ENCODE assay signal across 22 cellular contexts in the genomic region with DNA sequence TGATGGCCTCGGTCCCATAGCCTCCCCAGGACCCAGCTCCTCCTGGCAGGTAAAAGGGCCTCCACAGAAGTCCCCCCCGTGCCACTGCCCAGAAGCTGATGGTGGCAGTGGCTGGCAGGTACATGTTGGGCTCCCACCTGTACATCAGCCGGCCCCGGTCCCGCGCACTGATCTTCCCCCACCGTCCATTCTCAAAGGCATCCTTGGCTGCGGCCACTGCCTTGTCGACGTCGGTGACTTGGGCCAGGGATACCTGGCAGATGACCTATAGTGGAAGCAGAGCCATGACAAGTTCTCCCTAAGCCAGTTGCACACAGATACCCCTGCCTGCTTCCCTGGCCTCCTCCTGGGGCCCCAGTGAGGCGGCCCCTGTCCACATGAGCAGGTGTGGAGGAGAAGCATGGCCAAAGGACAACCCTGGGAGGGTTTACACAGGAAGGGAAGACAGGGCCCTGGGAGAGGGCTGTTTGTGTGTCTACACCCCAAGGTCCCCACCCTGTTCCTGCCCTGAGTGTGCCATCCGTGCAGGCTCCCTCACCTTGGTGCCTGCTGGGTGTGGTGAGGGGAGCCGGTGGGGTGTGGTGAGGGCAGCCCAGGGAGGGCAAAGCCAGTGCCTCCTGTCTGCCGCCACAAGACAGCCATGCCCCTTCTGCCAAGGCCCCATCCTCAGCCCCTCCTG. TPM values are rescaled to one million over a fixed set of nuclear protein-coding genes. Genes with fewer than 3 reads are reported as not detected.
A peak's percentile ranks its signal among the peaks of the same experiment; 100 is the strongest.
DNase-seq lines count a peak whose midpoint lies in the region; ATAC-seq and TF ChIP-seq lines count a peak whose summit lies in the region.
"Had no signal": no experiment of that assay in that cellular context is flagged by ENCODE, and none has a peak within 500 bp of the region (broad histone marks: within the 10 kb centered on the region; RNA-seq: fewer than 3 reads in every experiment).

No MANE protein-coding gene starts in this region.

- no peaks in the 10 kb centered on the region for H3K4me1 ChIP-seq in left lung
- H3K4me1 ChIP-seq in suprapubic skin: peaks cover 3% of the 10 kb centered on the region
- H3K4me1 ChIP-seq in MM.1S (ENCODE audit: low read length): no peaks in the 10 kb centered on the region
- H3K4me1 ChIP-seq: BLaER1 treated with 17β-estradiol and CSF1 and Interleukin-3, amounts not matched to agents 10 nM and 100 nM had no signal

- TF ChIP-seq CTCF in left lung (IDR thresholded peaks at IDR 0.05) (no peak), suprapubic skin (IDR thresholded peaks at IDR 0.05) (no peak), MM.1S (IDR thresholded peaks at IDR 0.05; ENCODE audit: low read length) (no peak)

- peaks cover 21% of the 10 kb centered on the region for H3K27me3 Mint-ChIP-seq in activated CD4-positive, alpha-beta T cell treated with anti-CD3 and anti-CD28 coated beads, Interleukin-2, amount 10 ng/mL, durations not matched to agents 7 days and 5 days

- no peaks in the 10 kb centered on the region for H3K4me1 Mint-ChIP-seq in activated CD4-positive, alpha-beta T cell treated with anti-CD3 and anti-CD28 coated beads, Interleukin-2, amount 10 ng/mL, durations not matched to agents 7 days and 5 days

- no peak for TF ChIP-seq EP300 in suprapubic skin (IDR thresholded peaks at IDR 0.05)

- H3K4me3 ChIP-seq in left lung: no peak overlapping the region
- H3K4me3 ChIP-seq in suprapubic skin: no peak overlapping the region
- H3K4me3 ChIP-seq in MM.1S (ENCODE audit: low read length): no peak overlapping the region
- H3K4me3 ChIP-seq: BLaER1 treated with 17β-estradiol and CSF1 and Interleukin-3, amounts not matched to agents 10 nM and 100 nM; MG63; thoracic aorta had no signal

- CTCF ChIA-PET in activated CD4-positive, alpha-beta T cell treated with anti-CD3 and anti-CD28 coated beads, Interleukin-2, amount 10 ng/mL, durations not matched to agents 7 days and 5 days (lab: Charles Lee): no interaction called here

- no peaks in the 10 kb centered on the region for H3K79me2 ChIP-seq in MM.1S (ENCODE audit: low read length)

- H3K27me3 ChIP-seq in left lung: peaks cover 0 to 12% of the 10 kb centered on the region in 2 donors
- H3K27me3 ChIP-seq in suprapubic skin: peaks cover 15% of the 10 kb centered on the region
- no peaks in the 10 kb centered on the region for H3K27me3 ChIP-seq in MM.1S (replicated peaks; ENCODE audit: insufficient read depth, low read length)
- H3K27me3 ChIP-seq: BLaER1 treated with 17β-estradiol and CSF1 and Interleukin-3, amounts not matched to agents 10 nM and 100 nM had no signal

- no peaks in the 10 kb centered on the region for H3K9me2 ChIP-seq in MM.1S (replicated peaks; ENCODE audit: insufficient read depth, low read length)

- no peak overlapping the region for H3K4me3 Mint-ChIP-seq in activated CD4-positive, alpha-beta T cell treated with anti-CD3 and anti-CD28 coated beads, Interleukin-2, amount 10 ng/mL, durations not matched to agents 7 days and 5 days
- H3K4me3 Mint-ChIP-seq: activated naive CD8-positive, alpha-beta T cell; T-helper 17 cell had no signal

- H3K27ac ChIP-seq in left lung (no peak overlapping the region), suprapubic skin (no peak overlapping the region), MM.1S (ENCODE audit: low read length) (no peak overlapping the region)
- H3K27ac ChIP-seq: BLaER1 treated with 17β-estradiol and CSF1 and Interleukin-3, amounts not matched to agents 10 nM and 100 nM; thoracic aorta had no signal

- H3F3A ChIP-seq in MM.1S (ENCODE audit: insufficient read depth, low read length): no peaks in the 10 kb centered on the region

- ATAC-seq in left lung (no peak), GM19023 (IDR thresholded peaks at IDR 0.05; ENCODE audit: unreplicated experiment) (no peak)
- ATAC-seq: T-helper 17 cell had no signal

- 93% methylated on average over 13 of the region's 15 CpGs for WGBS in suprapubic skin

- H3K9me3 ChIP-seq in left lung (no peaks in the 10 kb centered on the region), suprapubic skin (no peaks in the 10 kb centered on the region), MM.1S (replicated peaks; ENCODE audit: insufficient read depth, low read length) (no peaks in the 10 kb centered on the region)
- H3K9me3 ChIP-seq: MG63, thoracic aorta had no signal

- H3K27ac Mint-ChIP-seq in activated CD4-positive, alpha-beta T cell treated with anti-CD3 and anti-CD28 coated beads, Interleukin-2, amount 10 ng/mL, durations not matched to agents 7 days and 5 days: no peak overlapping the region
- H3K27ac Mint-ChIP-seq: activated naive CD8-positive, alpha-beta T cell; T-helper 17 cell had no signal

- POLR2A ChIA-PET in activated CD4-positive, alpha-beta T cell treated with anti-CD3 and anti-CD28 coated beads, Interleukin-2, amount 10 ng/mL, durations not matched to agents 7 days and 5 days (lab: Charles Lee): no interaction called here

- TF ChIP-seq POLR2A in suprapubic skin (IDR thresholded peaks at IDR 0.05): no peak

- H3K36me3 ChIP-seq in left lung (no peaks in the 10 kb centered on the region), suprapubic skin (no peaks in the 10 kb centered on the region), MM.1S (replicated peaks; ENCODE audit: insufficient read depth, low read length) (no peaks in the 10 kb centered on the region)
- H3K36me3 ChIP-seq: BLaER1 treated with 17β-estradiol and CSF1 and Interleukin-3, amounts not matched to agents 10 nM and 100 nM; MG63; thoracic aorta had no signal

- H2AFZ ChIP-seq in MM.1S (ENCODE audit: low read length): no peak overlapping the region

- H3K36me3 Mint-ChIP-seq in activated CD4-positive, alpha-beta T cell treated with anti-CD3 and anti-CD28 coated beads, Interleukin-2, amount 10 ng/mL, durations not matched to agents 7 days and 5 days (ENCODE audit: low read depth): no peaks in the 10 kb centered on the region
- H3K36me3 Mint-ChIP-seq: activated naive CD8-positive, alpha-beta T cell had no signal

- H3K9ac ChIP-seq in MM.1S (ENCODE audit: low read length): no peak overlapping the region
- H3K9ac ChIP-seq: BLaER1 treated with 17β-estradiol and CSF1 and Interleukin-3, amounts not matched to agents 10 nM and 100 nM had no signal

- H3K9me3 Mint-ChIP-seq in activated CD4-positive, alpha-beta T cell treated with anti-CD3 and anti-CD28 coated beads, Interleukin-2, amount 10 ng/mL, durations not matched to agents 7 days and 5 days: no peaks in the 10 kb centered on the region

- H3K4me2 ChIP-seq in MM.1S (ENCODE audit: low read depth, low read length): no peak overlapping the region
- H3K4me2 ChIP-seq: BLaER1 treated with 17β-estradiol and CSF1 and Interleukin-3, amounts not matched to agents 10 nM and 100 nM had no signal

- intact Hi-C loops in left lung (cut with DNase I): no loop called here

- peak; percentile 1 for DNase-seq in activated CD4-positive, alpha-beta T cell treated with anti-CD3 and anti-CD28 coated beads for 48 hours
- DNase-seq in activated CD4-positive, alpha-beta T cell treated with anti-CD3 and anti-CD28 coated beads, Interleukin-2, amount 10 ng/mL, durations not matched to agents 7 days and 5 days: no peak
- DNase-seq in activated CD8-positive, alpha-beta memory T cell treated with anti-CD3 and anti-CD28 coated beads for 24 hours: peak; percentile 47
- DNase-seq in left lung (peak; percentile 16 to 55), suprapubic skin (ENCODE audit: low spot score in 2 of 2) (peak; percentile 56 to 77), MM.1S (no peak), COR-L47 (lab: John Stamatoyannopoulos, UW) (no peak)
- DNase-seq: DMS 273 treated with DMSO at 0.1 percent for 48 hours; effector memory CD4-positive, alpha-beta T cell; IMR-90; MG63; NCI-H187; NCI-H510A; occipital lobe; stimulated activated CD4-positive, alpha-beta T cell treated with anti-CD3 and anti-CD28 coated beads, Interleukin-2, amount 100 ng/mL, for 48 hours had no signal

- H4K20me1 ChIP-seq in MM.1S (ENCODE audit: insufficient read depth, low read length): no peaks in the 10 kb centered on the region
- H4K20me1 ChIP-seq: BLaER1 treated with 17β-estradiol and CSF1 and Interleukin-3, amounts not matched to agents 10 nM and 100 nM had no signal

RNA-seq across cellular contexts. Expression of a gene that starts 44.8 kb away (rescaled TPM):
- total RNA-seq in activated CD4-positive, alpha-beta T cell treated with anti-CD3 and anti-CD28 coated beads, Interleukin-2, amount 10 ng/mL, durations not matched to agents 7 days and 5 days: not detected
- total RNA-seq in left lung (1 to 10 TPM in 1 of 2 donors, under 1 TPM in 1; 0.90 to 1.8 TPM), suprapubic skin (1 to 10 TPM; 5.1 to 8.5 (median 7.4) TPM)
- total RNA-seq: A172, IMR-90, mononuclear cell, T-helper 17 cell had no signal

RNA-seq across cellular contexts. Expression of a gene that starts 51.6 kb away (rescaled TPM):
- total RNA-seq in activated CD4-positive, alpha-beta T cell treated with anti-CD3 and anti-CD28 coated beads, Interleukin-2, amount 10 ng/mL, durations not matched to agents 7 days and 5 days: 10 to 100 TPM; 26.0 to 31.1 TPM
- 10 to 100 TPM; 35.1 to 48.6 TPM for total RNA-seq in left lung
- 10 to 100 TPM; 32.3 to 51.3 (median 44.0) TPM for total RNA-seq in suprapubic skin

Comparison
In these comparisons a context has a peak if more than half of its experiments do, and no peak if none do; other contexts are left out.
1. DNase-seq: peak in activated CD4-positive, alpha-beta T cell treated with anti-CD3 and anti-CD28 coated beads for 48 hours (single experiment), activated CD8-positive, alpha-beta memory T cell treated with anti-CD3 and anti-CD28 coated beads for 24 hours (single experiment), left lung (2 of 2) and suprapubic skin (2 of 2); none in activated CD4-positive, alpha-beta T cell treated with anti-CD3 and anti-CD28 coated beads, Interleukin-2, amount 10 ng/mL, durations not matched to agents 7 days and 5 days (single experiment), MM.1S (single experiment) and COR-L47 (single experiment).